ENCODE assay signal across 19 cellular contexts in the genomic region with DNA sequence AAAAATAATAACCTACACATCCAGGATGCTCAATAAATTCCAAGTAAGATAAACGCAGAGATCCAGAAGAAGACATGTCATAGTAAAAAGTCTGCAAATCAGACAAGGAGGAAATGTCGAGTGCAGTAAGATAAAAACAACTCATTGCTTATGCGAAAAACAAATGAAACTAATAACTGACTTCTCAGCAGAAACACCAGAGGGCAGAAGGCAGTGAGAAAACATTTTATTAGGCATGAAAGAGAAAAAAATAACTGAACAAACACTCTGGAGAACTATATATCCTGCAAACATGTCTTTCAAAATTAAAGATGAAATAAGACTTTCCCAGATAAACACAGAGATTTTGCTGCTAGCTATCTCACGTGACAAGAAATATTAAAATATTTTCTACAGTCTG.
DNase-seq lines count a peak whose midpoint lies in the region; ATAC-seq and TF ChIP-seq lines count a peak whose summit lies in the region.
"Had no signal": no experiment of that assay in that cellular context is flagged by ENCODE, and none has a peak within 500 bp of the region (broad histone marks: within the 10 kb centered on the region; RNA-seq: fewer than 3 reads in every experiment).

No MANE protein-coding gene starts in this region.

- no peak for TF ChIP-seq POLR2A in ovary (IDR thresholded peaks at IDR 0.05)

- no peak overlapping the region for H3K4me3 Mint-ChIP-seq in chondrocyte (ENCODE audit: unreplicated experiment)
- no peak overlapping the region for H3K4me3 Mint-ChIP-seq in osteocyte (ENCODE audit: unreplicated experiment)
- H3K4me3 Mint-ChIP-seq: activated CD4-positive, alpha-beta memory T cell treated with anti-CD3 and anti-CD28 coated beads for 36 hours; activated T-cell treated with anti-CD3 and anti-CD28 coated beads, Interleukin-2, amount 50 U/mL, for 4 hours had no signal

- H3K4me3 ChIP-seq in LNCaP clone FGC (ENCODE audit: low read depth, low read length) (no peak overlapping the region), ovary (no peak overlapping the region)
- H3K4me3 ChIP-seq: BLaER1 treated with 17β-estradiol and CSF1 and Interleukin-3, amounts not matched to agents 10 nM and 100 nM; dorsolateral prefrontal cortex; hepatocyte; spleen; suprapubic skin had no signal

- no peak overlapping the region for H3K27ac ChIP-seq in C4-2B
- no peak overlapping the region for H3K27ac ChIP-seq in ovary
- H3K27ac ChIP-seq: BLaER1 treated with 17β-estradiol and CSF1 and Interleukin-3, amounts not matched to agents 10 nM and 100 nM; dorsolateral prefrontal cortex; hepatocyte; spleen; suprapubic skin; WERI-Rb-1 had no signal

- no peak for TF ChIP-seq EP300 in ovary (IDR thresholded peaks at IDR 0.05)

- no peaks in the 10 kb centered on the region for H3K9me3 ChIP-seq in ovary
- H3K9me3 ChIP-seq: spleen, suprapubic skin had no signal

- 84 to 90% (median 86%) methylated on average over 4 of the region's 4 CpGs for WGBS in ovary, 3 donors

- H3K9me3 Mint-ChIP-seq in chondrocyte (ENCODE audit: low read depth) = no peaks in the 10 kb centered on the region
- H3K9me3 Mint-ChIP-seq in osteocyte (ENCODE audit: unreplicated experiment) = no peaks in the 10 kb centered on the region
- H3K9me3 Mint-ChIP-seq: activated CD4-positive, alpha-beta memory T cell treated with anti-CD3 and anti-CD28 coated beads for 36 hours; activated T-cell treated with anti-CD3 and anti-CD28 coated beads, Interleukin-2, amount 50 U/mL, for 4 hours had no signal

- DNase-seq in LNCaP clone FGC (ENCODE audit: low read depth) = no peak
- no peak for DNase-seq in chondrocyte (ENCODE audit: low spot score)
- DNase-seq in osteocyte (ENCODE audit: extremely low spot score, unreplicated experiment) = no peak
- DNase-seq in ovary = no peak
- no peak for DNase-seq in amniotic stem cell (lab: John Stamatoyannopoulos, UW)
- DNase-seq in left cardiac atrium = no peak
- no peak for DNase-seq in GF-D8 (lab: John Stamatoyannopoulos, UW)
- DNase-seq: activated CD4-positive, alpha-beta memory T cell treated with anti-CD3 and anti-CD28 coated beads for 36 hours; activated naive CD4-positive, alpha-beta T cell treated with anti-CD3 and anti-CD28 coated beads, Interleukin-2, amount 50 U/mL, for 16 hours; activated T-cell treated with anti-CD3 and anti-CD28 coated beads, Interleukin-2, amount 50 U/mL, for 4 hours; dorsolateral prefrontal cortex; GOT3; NCI-H187 treated with DMSO at 0.1 percent for 48 hours; spleen; WERI-Rb-1 had no signal

- no peaks in the 10 kb centered on the region for H3K27me3 Mint-ChIP-seq in chondrocyte (ENCODE audit: low read depth)
- H3K27me3 Mint-ChIP-seq in osteocyte (ENCODE audit: unreplicated experiment) = no peaks in the 10 kb centered on the region
- H3K27me3 Mint-ChIP-seq: activated CD4-positive, alpha-beta memory T cell treated with anti-CD3 and anti-CD28 coated beads for 36 hours had no signal

- no peaks in the 10 kb centered on the region for H3K27me3 ChIP-seq in ovary
- H3K27me3 ChIP-seq: BLaER1 treated with 17β-estradiol and CSF1 and Interleukin-3, amounts not matched to agents 10 nM and 100 nM; dorsolateral prefrontal cortex; hepatocyte; spleen; suprapubic skin had no signal

- peak; percentile 18 for TF ChIP-seq CTCF in C4-2B (conservative IDR thresholded peaks at IDR 0.05)
- TF ChIP-seq CTCF in LNCaP clone FGC (IDR thresholded peaks at IDR 0.05; ENCODE audit: control insufficient read depth, extremely low read depth, insufficient read depth) = peak; percentile 33; the same call in 1 of the 2 replicates
- TF ChIP-seq CTCF in chondrocyte (IDR thresholded peaks at IDR 0.05) = peak; percentile 73
- TF ChIP-seq CTCF in osteocyte (IDR thresholded peaks at IDR 0.05) = peak; percentile 38
- TF ChIP-seq CTCF in ovary (IDR thresholded peaks at IDR 0.05) = no peak

- ATAC-seq in left cardiac atrium = no peak
- ATAC-seq: activated T-cell treated with anti-CD3 and anti-CD28 coated beads, Interleukin-2, amount 50 U/mL, for 4 hours had no signal

- H3K4me1 Mint-ChIP-seq in chondrocyte (ENCODE audit: low read depth) = peaks cover 4% of the 10 kb centered on the region
- H3K4me1 Mint-ChIP-seq in osteocyte (ENCODE audit: unreplicated experiment) = peaks cover 7% of the 10 kb centered on the region

- no peak overlapping the region for H3K27ac Mint-ChIP-seq in chondrocyte (ENCODE audit: unreplicated experiment)
- no peak overlapping the region for H3K27ac Mint-ChIP-seq in osteocyte (ENCODE audit: unreplicated experiment)
- H3K27ac Mint-ChIP-seq: activated CD4-positive, alpha-beta memory T cell treated with anti-CD3 and anti-CD28 coated beads for 36 hours had no signal

- H3K36me3 Mint-ChIP-seq in chondrocyte (ENCODE audit: low read depth) (no peaks in the 10 kb centered on the region), osteocyte (ENCODE audit: unreplicated experiment) (no peaks in the 10 kb centered on the region)
- H3K36me3 Mint-ChIP-seq: activated CD4-positive, alpha-beta memory T cell treated with anti-CD3 and anti-CD28 coated beads for 36 hours had no signal

- intact Hi-C loops in ovary (cut with DNase I) (no loop called here), left cardiac atrium (cut with DNase I) (no loop called here)

- no peaks in the 10 kb centered on the region for H3K36me3 ChIP-seq in ovary
- H3K36me3 ChIP-seq: BLaER1 treated with 17β-estradiol and CSF1 and Interleukin-3, amounts not matched to agents 10 nM and 100 nM; spleen; suprapubic skin; WERI-Rb-1 had no signal

- H3K4me1 ChIP-seq in ovary (ENCODE audit: insufficient read depth) = no peaks in the 10 kb centered on the region
- H3K4me1 ChIP-seq: BLaER1 treated with 17β-estradiol and CSF1 and Interleukin-3, amounts not matched to agents 10 nM and 100 nM; spleen; suprapubic skin had no signal

Comparison
In these comparisons a context has a peak if more than half of its experiments do, and no peak if none do; other contexts are left out.
1. CTCF ChIP-seq: peak in C4-2B (single experiment), LNCaP clone FGC (single experiment), chondrocyte (single experiment) and osteocyte (single experiment); none in ovary (0 of 3).